In genomic region chr21:39542736-39543135, GRCh38 we compare ENCODE assay signal across 20 cellular contexts.
"Had no signal": no experiment of that assay in that cellular context is flagged by ENCODE, and none has a peak within 500 bp of the region (broad histone marks: within the 10 kb centered on the region; RNA-seq: fewer than 3 reads in every experiment).

No MANE protein-coding gene starts in this region.

- H3K4me3 ChIP-seq: esophagus muscularis mucosa, gastroesophageal sphincter, heart left ventricle, hepatocyte, left lung, lower lobe of right lung had no signal

- H3K27me3 ChIP-seq: esophagus muscularis mucosa, foreskin keratinocyte, gastroesophageal sphincter, heart left ventricle, hepatocyte, left lung had no signal

- H2AFZ ChIP-seq: hepatocyte had no signal

- FAIRE-seq: colon, endothelial cell of umbilical vein, frontal cortex, kidney had no signal

- H3K27ac ChIP-seq: esophagus muscularis mucosa, foreskin keratinocyte, gastroesophageal sphincter, heart left ventricle, hepatocyte, left lung, lower lobe of right lung had no signal

- H3K4me1 ChIP-seq: esophagus muscularis mucosa, foreskin keratinocyte, gastroesophageal sphincter, heart left ventricle, left lung, lower lobe of right lung had no signal

- H3K9me3 ChIP-seq: lower lobe of right lung had no signal

- ATAC-seq: foreskin keratinocyte; gastroesophageal sphincter; heart left ventricle; left lung; left ventricle myocardium superior; lower lobe of right lung; naive thymus-derived CD4-positive, alpha-beta T cell had no signal

- H3K79me2 ChIP-seq: hepatocyte had no signal

- H3K4me2 ChIP-seq: hepatocyte had no signal

- DNase-seq: cortex of kidney; effector memory CD4-positive, alpha-beta T cell; foreskin keratinocyte; heart left ventricle; hypothalamus; immature natural killer cell; islet precursor cell; kidney; kidney glomerular epithelial cell; left lung; left ventricle myocardium superior; lower lobe of right lung; mesenchymal stem cell; naive thymus-derived CD4-positive, alpha-beta T cell had no signal

- H3K36me3 ChIP-seq: esophagus muscularis mucosa, gastroesophageal sphincter, heart left ventricle, left lung, lower lobe of right lung had no signal
